Comparison of ENCODE assay signal across 1 cellular context in genomic region chr1:75785964-75786853, GRCh38.
TF ChIP-seq lines count a peak whose summit lies in the region.

Gene RABGGTB (plus strand): TSS chr1:75786256. CDS start chr1:75786272, 16 bp downstream.

TF ChIP-seq in GM12878, 131 proteins besides CTCF, POLR2A, EP300 and RAD21 (continued from another document):
- TF ChIP-seq CUX1 (IDR thresholded peaks at IDR 0.05; ENCODE audit: insufficient replicate concordance, low read depth, low read length), result no peak
- TF ChIP-seq SREBF2 (IDR thresholded peaks at IDR 0.05; ENCODE audit: low read length), result no peak
- 0 out of 2 replicates have a peak, but pooled peaks have one; percentile 46 for TF ChIP-seq NR2F1 (conservative IDR thresholded peaks at IDR 0.05)
- peak; percentile 56 for TF ChIP-seq HDAC6 (IDR thresholded peaks at IDR 0.05; ENCODE audit: unreplicated experiment)
- TF ChIP-seq CHD4 (IDR thresholded peaks at IDR 0.05), result no peak
- TF ChIP-seq SP1 (IDR thresholded peaks at IDR 0.05; ENCODE audit: low read depth, low read length), result no peak
